7 cellular contexts compared by ENCODE assay signal in the genomic region with DNA sequence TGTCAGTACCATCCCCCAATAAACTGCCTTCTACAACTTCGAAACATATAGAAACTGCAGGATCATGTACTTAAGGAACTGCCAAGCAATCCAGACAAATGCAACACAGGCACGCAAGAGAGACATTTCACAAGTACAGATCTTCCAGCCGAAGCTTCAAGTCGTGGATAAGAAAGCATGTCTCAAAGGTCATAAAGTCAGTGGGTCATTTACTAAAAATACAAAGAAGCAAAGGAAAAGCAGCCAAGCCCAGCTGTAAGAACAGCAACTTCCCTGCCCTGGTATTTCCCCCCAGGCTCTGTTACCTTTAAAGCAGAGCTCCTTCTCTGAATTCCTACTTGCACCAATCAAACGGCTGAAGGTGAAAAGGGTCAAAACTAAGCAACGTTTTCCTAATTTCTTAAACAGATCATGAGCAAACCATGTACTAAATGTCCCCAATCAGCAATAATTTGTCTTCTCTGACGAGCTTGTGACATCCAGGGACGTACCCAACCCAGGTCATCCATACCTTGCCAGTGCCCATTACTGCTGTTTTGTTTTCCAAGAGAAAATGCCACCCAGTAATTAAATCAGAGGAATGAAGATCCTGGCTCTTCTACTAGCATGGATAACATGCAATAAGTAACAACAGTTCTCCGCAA. TPM values are rescaled to one million over a fixed set of nuclear protein-coding genes. Genes with fewer than 3 reads are reported as not detected.
A peak's percentile ranks its signal among the peaks of the same experiment; 100 is the strongest.
DNase-seq lines count a peak whose midpoint lies in the region; ATAC-seq and TF ChIP-seq lines count a peak whose summit lies in the region.

No MANE protein-coding gene starts in this region.

- intact Hi-C loops in activated B cell treated with CpG ODN at 0.5 μM for 24 hours (cut with micrococcal nuclease) (loop anchor here (5.0 kb wide), 1 partner anchor 284 kb away; no protein-coding TSS in a partner anchor), right cardiac atrium (cut with DNase I) (no loop called here), sigmoid colon (cut with DNase I) (loop anchor here (5.0 kb wide), 2 partner anchors 201 to 444 kb away; partner anchors contain the start of genes FTO and RPGRIP1L)

- peak overlapping the region; percentile 97 for H3K4me3 ChIP-seq in HUES6 (ENCODE audit: low read depth, low read length)
- H3K4me3 ChIP-seq in right cardiac atrium (ENCODE audit: low read length), result peak overlapping the region; percentile 57
- peak overlapping the region in 5 of 7 experiments; percentile 65 to 93 (median 93) for H3K4me3 ChIP-seq in skin epidermis
- H3K4me3 ChIP-seq in sigmoid colon, result peak overlapping the region in 1 of 4 donors; percentile 99

- POLR2A ChIA-PET in activated B cell treated with CpG ODN at 0.5 μM for 24 hours (lab: Charles Lee), result interaction anchor here (1.2 to 1.3 kb wide), 2 partner anchors 18 to 65 kb away, joined by 3 to 4 read pairs; no protein-coding TSS in a partner anchor

- no peak for TF ChIP-seq POLR2A in sigmoid colon (IDR thresholded peaks at IDR 0.05)

- DNase-seq in activated B cell treated with CpG ODN at 0.5 μM for 24 hours (no peak), right cardiac atrium (no peak), GM19240 (ENCODE audit: insufficient read length, low spot score) (no peak), sigmoid colon (no peak), NCI-H2107 (lab: John Stamatoyannopoulos, UW) (no peak)

- H3K27me3 ChIP-seq in HUES6 (ENCODE audit: control insufficient read depth, insufficient read depth, low read length) (no peaks in the 10 kb centered on the region; the same call in 1 of the 2 replicates), right cardiac atrium (ENCODE audit: control insufficient read depth, insufficient read depth) (no peaks in the 10 kb centered on the region), sigmoid colon (no peaks in the 10 kb centered on the region)

- CTCF ChIA-PET in activated B cell treated with CpG ODN at 0.5 μM for 24 hours (lab: Charles Lee), result interaction anchor here (0.9 kb wide), 1 partner anchor 1310 kb away, joined by 3 read pairs; no protein-coding TSS in a partner anchor

- peaks cover 30% of the 10 kb centered on the region for H3K4me1 Mint-ChIP-seq in activated B cell treated with CpG ODN at 0.5 μM for 24 hours

- no peaks in the 10 kb centered on the region for H3K27me3 Mint-ChIP-seq in activated B cell treated with CpG ODN at 0.5 μM for 24 hours

- no peaks in the 10 kb centered on the region for H3K9me3 ChIP-seq in HUES6 (ENCODE audit: control insufficient read depth, insufficient read depth, low read depth, low read length)
- H3K9me3 ChIP-seq in right cardiac atrium (ENCODE audit: control insufficient read depth, low read length), result no peaks in the 10 kb centered on the region
- H3K9me3 ChIP-seq in sigmoid colon, result no peaks in the 10 kb centered on the region

- TF ChIP-seq EP300 in sigmoid colon (IDR thresholded peaks at IDR 0.05), result no peak

- H3K4me1 ChIP-seq in HUES6 (ENCODE audit: control insufficient read depth, insufficient read depth, low read length) (peaks cover 25% of the 10 kb centered on the region), right cardiac atrium (ENCODE audit: control insufficient read depth, insufficient read depth, low read length) (peaks cover 12% of the 10 kb centered on the region), sigmoid colon (peaks cover 0 to 33% (median 28%) of the 10 kb centered on the region in 4 donors)

- no peak overlapping the region for H3K9ac ChIP-seq in HUES6 (ENCODE audit: low read length)

- peaks cover 29% of the 10 kb centered on the region for H3K36me3 Mint-ChIP-seq in activated B cell treated with CpG ODN at 0.5 μM for 24 hours (ENCODE audit: low read depth)

- H3K27ac ChIP-seq in HUES6 (ENCODE audit: low read depth, low read length) (no peak overlapping the region), right cardiac atrium (ENCODE audit: low read length) (peak overlapping the region; percentile 25), skin epidermis (peak overlapping the region in 7 of 21 experiments; percentile 69 to 96 (median 89)), sigmoid colon (no peak overlapping the region)

- WGBS in right cardiac atrium, result 44% methylated on average over 9 of the region's 9 CpGs
- WGBS in sigmoid colon, 2 donors, result 32 to 57% methylated on average over 9 of the region's 9 CpGs

- TF ChIP-seq CTCF in activated B cell treated with CpG ODN at 0.5 μM for 24 hours (IDR thresholded peaks at IDR 0.05), result no peak
- TF ChIP-seq CTCF in sigmoid colon (IDR thresholded peaks at IDR 0.05), result no peak

- no peaks in the 10 kb centered on the region for H3K9me3 Mint-ChIP-seq in activated B cell treated with CpG ODN at 0.5 μM for 24 hours

- ATAC-seq in activated B cell treated with CpG ODN at 0.5 μM for 24 hours (ENCODE audit: low read depth) (no peak), right cardiac atrium (no peak)

- peaks cover 17% of the 10 kb centered on the region for H3K36me3 ChIP-seq in HUES6 (ENCODE audit: control insufficient read depth, insufficient read depth, low read length)
- H3K36me3 ChIP-seq in sigmoid colon, result peaks cover 0 to 19% (median 11%) of the 10 kb centered on the region in 4 donors

- peak overlapping the region; percentile 91 for H3K4me3 Mint-ChIP-seq in activated B cell treated with CpG ODN at 0.5 μM for 24 hours

- no peak overlapping the region for H3K27ac Mint-ChIP-seq in activated B cell treated with CpG ODN at 0.5 μM for 24 hours

RNA-seq across cellular contexts. Expression of gene AKTIP, which starts 1.7 kb away (rescaled TPM):
- total RNA-seq in activated B cell treated with CpG ODN at 0.5 μM for 24 hours (19.3 and 22.8 TPM in 2 replicates), right cardiac atrium (10 to 100 TPM; 68.1 to 74.7 (median 70.5) TPM), sigmoid colon (10 to 100 TPM; 39.5 to 56.0 (median 48.0) TPM)
- polyA plus RNA-seq in right cardiac atrium (49.5 TPM), sigmoid colon (10 to 100 TPM; 14.4 to 19.9 (median 17.3) TPM)

Comparison
In these comparisons a context has a peak if more than half of its experiments do, and no peak if none do; other contexts are left out.
1. intact Hi-C loops: an anchor here in activated B cell treated with CpG ODN at 0.5 μM for 24 hours (5.0 kb wide) and sigmoid colon (5.0 kb wide); none called in right cardiac atrium.